Comparison of ENCODE assay signal across 23 cellular contexts in the genomic region with DNA sequence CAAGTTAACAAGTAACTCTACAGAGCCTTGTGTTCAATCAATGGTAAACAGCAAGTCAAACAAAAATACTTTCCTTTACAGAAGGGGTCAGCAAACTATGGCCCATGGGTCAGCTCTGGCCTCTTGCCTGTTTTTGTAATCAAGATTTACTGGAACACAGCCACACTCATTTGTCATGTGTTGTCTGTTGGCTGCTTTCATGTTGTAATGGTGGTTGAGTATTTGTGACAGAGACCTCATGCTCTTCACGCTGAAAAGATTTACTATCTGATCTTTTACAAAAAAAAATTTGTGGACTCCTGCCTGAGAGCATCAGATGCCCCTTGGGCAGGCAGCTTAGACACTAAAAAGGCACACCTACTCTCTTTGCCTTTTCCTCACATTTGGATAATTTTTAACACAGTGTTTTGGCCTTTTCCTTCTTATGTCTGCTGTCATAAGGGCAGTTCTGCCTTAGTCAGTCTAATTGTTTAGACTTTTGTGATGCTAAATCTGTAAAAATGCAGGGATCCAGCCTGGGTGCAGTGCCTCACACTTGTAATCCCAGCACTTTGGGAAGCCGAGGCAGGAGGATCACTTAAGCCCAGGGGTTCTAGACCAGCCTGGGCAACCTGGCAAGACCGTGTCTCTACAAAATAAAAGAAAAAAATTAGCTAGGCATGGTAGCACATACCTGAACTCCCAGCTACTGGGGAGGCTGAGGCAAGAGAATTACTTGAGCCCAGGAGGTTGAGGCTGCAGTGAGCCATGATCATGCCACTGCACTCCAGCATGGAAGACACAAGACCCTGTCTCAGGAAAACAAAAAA. TPM values are rescaled to one million over a fixed set of nuclear protein-coding genes. Genes with fewer than 3 reads are reported as not detected.
DNase-seq lines count a peak whose midpoint lies in the region; ATAC-seq, FAIRE-seq and TF ChIP-seq lines count a peak whose summit lies in the region.
"Had no signal": no experiment of that assay in that cellular context is flagged by ENCODE, and none has a peak within 500 bp of the region (broad histone marks: within the 10 kb centered on the region; RNA-seq: fewer than 3 reads in every experiment).

No MANE protein-coding gene starts in this region.

- TF ChIP-seq CTCF in WTC11 (IDR thresholded peaks at IDR 0.05) (no peak), hepatocyte (IDR thresholded peaks at IDR 0.05; ENCODE audit: poor library complexity) (no peak), osteocyte (IDR thresholded peaks at IDR 0.05) (no peak)

- no peak for ATAC-seq in WTC11
- ATAC-seq: activated T-helper 17 cell treated with anti-CD3 and anti-CD28 coated beads, Interleukin-2, amount 50 U/mL, for 72 hours had no signal

- CTCF ChIA-PET in WTC11 (lab: Charles Lee) = interaction anchor here (0.6 kb wide), 1 partner anchor 52 kb away, joined by 5 read pairs; no protein-coding TSS in a partner anchor

- H3K9me3 Mint-ChIP-seq in WTC11 (no peaks in the 10 kb centered on the region), osteocyte (ENCODE audit: unreplicated experiment) (no peaks in the 10 kb centered on the region)
- H3K9me3 Mint-ChIP-seq: activated T-helper 17 cell treated with anti-CD3 and anti-CD28 coated beads, Interleukin-2, amount 50 U/mL, for 72 hours; dendritic cell treated with granulocyte-macrophage colony-stimulating factor and Interleukin-4, amounts not matched to agents 40 ng/mL and 50 ng/mL, for 4 days had no signal

- peak; percentile 29 for DNase-seq in HuH-7.5 (ENCODE audit: low spot score)
- no peak for DNase-seq in WTC11 (ENCODE audit: low spot score)
- peak; percentile 18 for DNase-seq in hepatocyte (ENCODE audit: low spot score)
- DNase-seq in osteocyte (ENCODE audit: extremely low spot score, unreplicated experiment) = no peak
- no peak for DNase-seq in RKO (ENCODE audit: low spot score)
- no peak for DNase-seq in small intestine
- DNase-seq in effector memory CD4-positive, alpha-beta T cell = no peak
- DNase-seq in MV-4-11 (lab: John Stamatoyannopoulos, UW) = no peak
- DNase-seq: Caco-2; Kasumi-1; NCI-H1417; NCI-H526; SIG-M5; stimulated activated CD4-positive, alpha-beta T cell treated with anti-CD3 and anti-CD28 coated beads, Interleukin-4, amount 100 ng/mL, for 4 hours; T-helper 2 cell had no signal

- H3K4me1 Mint-ChIP-seq in WTC11 = peaks cover 50% of the 10 kb centered on the region
- H3K4me1 Mint-ChIP-seq in osteocyte (ENCODE audit: unreplicated experiment) = peaks cover 37% of the 10 kb centered on the region
- H3K4me1 Mint-ChIP-seq: B cell had no signal

- H3K27me3 ChIP-seq in hepatocyte = no peaks in the 10 kb centered on the region
- no peaks in the 10 kb centered on the region for H3K27me3 ChIP-seq in small intestine (ENCODE audit: control insufficient read depth in 2 of 2, insufficient read depth in 2 of 2, low read length in 2 of 2)
- no peaks in the 10 kb centered on the region for H3K27me3 ChIP-seq in effector memory CD4-positive, alpha-beta T cell (replicated peaks; ENCODE audit: control insufficient read depth, insufficient read depth, low read length, poor library complexity, severe bottlenecking)
- H3K27me3 ChIP-seq: breast epithelium, esophagus muscularis mucosa had no signal

- no peak overlapping the region for H3K4me3 ChIP-seq in hepatocyte
- H3K4me3 ChIP-seq in small intestine (ENCODE audit: low read depth in 1 of 2, low read length in 2 of 2) = no peak overlapping the region
- H3K4me3 ChIP-seq in effector memory CD4-positive, alpha-beta T cell (ENCODE audit: insufficient read depth, low read depth, low read length, poor library complexity, severe bottlenecking) = no peak overlapping the region
- H3K4me3 ChIP-seq: breast epithelium, esophagus muscularis mucosa, lung, skin epidermis had no signal

- H3K36me3 ChIP-seq in hepatocyte (replicated peaks; ENCODE audit: insufficient read depth, low read depth) (no peaks in the 10 kb centered on the region), small intestine (ENCODE audit: control insufficient read depth in 2 of 2, insufficient read depth in 2 of 2, low read length in 2 of 2) (no peaks in the 10 kb centered on the region)
- H3K36me3 ChIP-seq in effector memory CD4-positive, alpha-beta T cell (ENCODE audit: control insufficient read depth, insufficient read depth, low read length) = no peaks in the 10 kb centered on the region
- H3K36me3 ChIP-seq: breast epithelium, esophagus muscularis mucosa had no signal

- H3K4me2 ChIP-seq in hepatocyte = no peak overlapping the region

- H3K36me3 Mint-ChIP-seq in WTC11 (no peaks in the 10 kb centered on the region), osteocyte (ENCODE audit: unreplicated experiment) (no peaks in the 10 kb centered on the region)

- H3K27me3 Mint-ChIP-seq in WTC11 (ENCODE audit: low read depth) (no peaks in the 10 kb centered on the region), osteocyte (ENCODE audit: unreplicated experiment) (no peaks in the 10 kb centered on the region)
- H3K27me3 Mint-ChIP-seq: activated T-helper 17 cell treated with anti-CD3 and anti-CD28 coated beads, Interleukin-2, amount 50 U/mL, for 72 hours; B cell had no signal

- H2AFZ ChIP-seq in hepatocyte = no peak overlapping the region

- H3K79me2 ChIP-seq in hepatocyte = no peaks in the 10 kb centered on the region

- no peak overlapping the region for H3K4me3 Mint-ChIP-seq in WTC11
- no peak overlapping the region for H3K4me3 Mint-ChIP-seq in osteocyte (ENCODE audit: unreplicated experiment)
- H3K4me3 Mint-ChIP-seq: activated T-helper 17 cell treated with anti-CD3 and anti-CD28 coated beads, Interleukin-2, amount 50 U/mL, for 72 hours; B cell; dendritic cell treated with granulocyte-macrophage colony-stimulating factor and Interleukin-4, amounts not matched to agents 40 ng/mL and 50 ng/mL, for 4 days had no signal

- no peak for FAIRE-seq in small intestine (lab: Jason Lieb, UNC)

- H3K27ac ChIP-seq in hepatocyte (peak overlapping the region; percentile 65), small intestine (ENCODE audit: low read depth in 1 of 2, low read length in 1 of 2) (no peak overlapping the region)
- H3K27ac ChIP-seq in effector memory CD4-positive, alpha-beta T cell (ENCODE audit: insufficient read depth, low read length, poor library complexity, severe bottlenecking) = no peak overlapping the region
- H3K27ac ChIP-seq: esophagus muscularis mucosa, skin epidermis had no signal

- WGBS in hepatocyte (ENCODE audit: low lambda C conversion rate, missing lambda C conversion rate) = 62% methylated on average over 3 of the region's 3 CpGs
- 69 to 83% (median 81%) methylated on average over 3 of the region's 3 CpGs for WGBS in small intestine, 3 donors

- H3K9me2 ChIP-seq in hepatocyte (replicated peaks; ENCODE audit: insufficient read depth) = no peaks in the 10 kb centered on the region

- peak overlapping the region; percentile 10; the same call in 1 of the 2 replicates for H3K27ac Mint-ChIP-seq in WTC11
- peak overlapping the region; percentile 50 for H3K27ac Mint-ChIP-seq in osteocyte (ENCODE audit: unreplicated experiment)
- H3K27ac Mint-ChIP-seq: activated T-helper 17 cell treated with anti-CD3 and anti-CD28 coated beads, Interleukin-2, amount 50 U/mL, for 72 hours; B cell; dendritic cell treated with granulocyte-macrophage colony-stimulating factor and Interleukin-4, amounts not matched to agents 40 ng/mL and 50 ng/mL, for 4 days had no signal

- H3K4me1 ChIP-seq in hepatocyte (ENCODE audit: insufficient read depth) (peaks cover 8% of the 10 kb centered on the region), small intestine (ENCODE audit: control insufficient read depth in 2 of 2, insufficient read depth in 1 of 2, low read depth in 1 of 2, low read length in 1 of 2) (peaks cover 0 to 2% of the 10 kb centered on the region in 2 donors)
- no peaks in the 10 kb centered on the region for H3K4me1 ChIP-seq in effector memory CD4-positive, alpha-beta T cell (ENCODE audit: control insufficient read depth, insufficient read depth, low read length, poor library complexity, severe bottlenecking)
- H3K4me1 ChIP-seq: breast epithelium had no signal

- H3K9me3 ChIP-seq in hepatocyte (ENCODE audit: low read depth) = no peaks in the 10 kb centered on the region
- no peaks in the 10 kb centered on the region for H3K9me3 ChIP-seq in small intestine (ENCODE audit: control insufficient read depth, low read depth)
- H3K9me3 ChIP-seq in effector memory CD4-positive, alpha-beta T cell (ENCODE audit: control insufficient read depth, low read length) = no peaks in the 10 kb centered on the region
- H3K9me3 ChIP-seq: breast epithelium, Caco-2, esophagus muscularis mucosa had no signal

- H4K20me1 ChIP-seq in hepatocyte (ENCODE audit: insufficient read depth, poor library complexity, severe bottlenecking) = no peaks in the 10 kb centered on the region

- POLR2A ChIA-PET in WTC11 (lab: Charles Lee) = no interaction called here

TF ChIP-seq in WTC11, 78 proteins besides CTCF, POLR2A, EP300 and RAD21:
- TF ChIP-seq, protein P1, sequence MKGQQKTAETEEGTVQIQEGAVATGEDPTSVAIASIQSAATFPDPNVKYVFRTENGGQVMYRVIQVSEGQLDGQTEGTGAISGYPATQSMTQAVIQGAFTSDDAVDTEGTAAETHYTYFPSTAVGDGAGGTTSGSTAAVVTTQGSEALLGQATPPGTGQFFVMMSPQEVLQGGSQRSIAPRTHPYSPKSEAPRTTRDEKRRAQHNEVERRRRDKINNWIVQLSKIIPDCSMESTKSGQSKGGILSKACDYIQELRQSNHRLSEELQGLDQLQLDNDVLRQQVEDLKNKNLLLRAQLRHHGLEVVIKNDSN (CRISPR knock-in tag; IDR thresholded peaks at IDR 0.05) = no peak
- TF ChIP-seq GABPB1 (CRISPR knock-in tag; IDR thresholded peaks at IDR 0.05) = peak; percentile 90

RNA-seq across cellular contexts. Expression of gene IL1B, which starts 18.3 kb away (rescaled TPM):
- not detected in 3 replicates for total RNA-seq in WTC11 (2021)
- 0.76 and 1.1 TPM in 2 replicates for total RNA-seq in hepatocyte
- polyA plus RNA-seq in hepatocyte = 1.2 and 2.4 TPM in 2 replicates
- total RNA-seq in osteocyte = not detected in 2 replicates
- polyA plus RNA-seq in small intestine = 1 to 10 TPM; 2.7 to 5.3 (median 2.7) TPM

RNA-seq across cellular contexts. Expression of gene IL1A, which starts 34.0 kb away (rescaled TPM):
- 0.34 to 0.55 TPM (median 0.42 TPM) in 3 replicates for total RNA-seq in WTC11 (2021)
- 2.3 and 3.1 TPM in 2 replicates for total RNA-seq in hepatocyte
- polyA plus RNA-seq in hepatocyte = 1.1 and 1.4 TPM in 2 replicates
- total RNA-seq in osteocyte = not detected in 2 replicates
- polyA plus RNA-seq in small intestine = under 1 TPM in 1 of 3 donors, not detected in 2; 0.24 TPM
- total RNA-seq: B cell, Caco-2, HT-29 had no signal

RNA-seq across cellular contexts. Expression of gene CKAP2L, which starts 53.9 kb away (rescaled TPM):
- total RNA-seq in WTC11 (2021) = 17.7 to 25.6 TPM (median 17.9 TPM) in 3 replicates
- 4.3 and 8.1 TPM in 2 replicates for total RNA-seq in hepatocyte
- 5.0 and 7.2 TPM in 2 replicates for polyA plus RNA-seq in hepatocyte
- total RNA-seq in osteocyte = 6.3 and 6.5 TPM in 2 replicates
- 1 to 10 TPM in 1 of 3 donors, not detected in 2; 3.6 TPM for polyA plus RNA-seq in small intestine

Comparison
In these comparisons a context has a peak if more than half of its experiments do, and no peak if none do; other contexts are left out.
1. DNase-seq: peak in HuH-7.5 (single experiment) and hepatocyte (single experiment); none in WTC11 (single experiment), osteocyte (single experiment), RKO (single experiment), small intestine (single experiment), effector memory CD4-positive, alpha-beta T cell (0 of 3) and MV-4-11 (single experiment).